In the genomic region with DNA sequence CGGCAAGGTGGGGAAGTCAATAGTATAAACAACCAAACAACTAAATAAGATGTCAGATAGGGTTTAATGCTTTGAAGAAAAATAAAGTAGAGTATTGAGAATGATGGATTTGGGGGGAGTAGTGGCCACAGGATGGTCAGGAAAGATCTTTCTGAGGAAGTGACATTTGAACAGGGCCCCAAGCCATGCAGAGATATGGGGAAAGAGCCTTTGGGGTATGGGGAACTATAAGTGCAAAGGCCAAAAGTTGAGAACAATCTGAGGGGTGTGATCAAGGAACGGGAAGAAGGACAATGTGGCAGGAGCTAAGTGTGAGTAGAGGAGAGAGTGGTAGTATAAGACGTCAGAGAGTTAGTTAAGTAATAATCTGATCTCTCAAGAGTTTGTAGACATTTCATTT, we compare ENCODE assay signal across 9 cellular contexts. TPM values are rescaled to one million over a fixed set of nuclear protein-coding genes. Genes with fewer than 3 reads are reported as not detected.
DNase-seq lines count a peak whose midpoint lies in the region; ATAC-seq and TF ChIP-seq lines count a peak whose summit lies in the region.
"Had no signal": no experiment of that assay in that cellular context is flagged by ENCODE, and none has a peak within 500 bp of the region (broad histone marks: within the 10 kb centered on the region; RNA-seq: fewer than 3 reads in every experiment).

No MANE protein-coding gene starts in this region.

- TF ChIP-seq CTCF in BJ (IDR thresholded peaks at IDR 0.05; ENCODE audit: insufficient read depth, low read depth, low read length), result no peak
- no peak for TF ChIP-seq CTCF in GM20000 (IDR thresholded peaks at IDR 0.05; ENCODE audit: extremely low read depth, missing control alignments)
- TF ChIP-seq CTCF in WERI-Rb-1 (IDR thresholded peaks at IDR 0.05; ENCODE audit: low read depth, low read length), result no peak

- H3K36me3 Mint-ChIP-seq in activated naive CD8-positive, alpha-beta T cell treated with anti-CD3 and anti-CD28 coated beads, Interleukin-2, amount 10 ng/mL, durations not matched to agents 7 days and 5 days, result peaks cover 11% of the 10 kb centered on the region

- H3K4me1 ChIP-seq in HUES6 (ENCODE audit: control insufficient read depth, insufficient read depth, low read length) (no peaks in the 10 kb centered on the region), mesodermal cell (ENCODE audit: control insufficient read depth, insufficient read depth, low read length, poor library complexity, severe bottlenecking) (no peaks in the 10 kb centered on the region)

- H3K9me3 ChIP-seq in HUES6 (ENCODE audit: control insufficient read depth, insufficient read depth, low read depth, low read length), result no peaks in the 10 kb centered on the region
- no peaks in the 10 kb centered on the region for H3K9me3 ChIP-seq in mesodermal cell (ENCODE audit: control insufficient read depth, low read length)
- H3K9me3 ChIP-seq in WERI-Rb-1 (ENCODE audit: severe bottlenecking), result no peaks in the 10 kb centered on the region

- WGBS in mesodermal cell (ENCODE audit: insufficient coverage in 2 of 2), 2 experiments, result 97 to 100% methylated on average over 2 of the region's 3 CpGs

- H3K27me3 ChIP-seq in BJ (ENCODE audit: control insufficient read depth, insufficient read depth, low read length) (no peaks in the 10 kb centered on the region), HUES6 (ENCODE audit: control insufficient read depth, insufficient read depth, low read length) (no peaks in the 10 kb centered on the region), WERI-Rb-1 (ENCODE audit: insufficient read depth, low read depth, severe bottlenecking) (no peaks in the 10 kb centered on the region)

- H3K9me3 Mint-ChIP-seq in activated naive CD8-positive, alpha-beta T cell treated with anti-CD3 and anti-CD28 coated beads, Interleukin-2, amount 10 ng/mL, durations not matched to agents 7 days and 5 days, result no peaks in the 10 kb centered on the region

- H3K9ac ChIP-seq in HUES6 (ENCODE audit: low read length), result no peak overlapping the region

- H3K4me1 Mint-ChIP-seq in activated naive CD8-positive, alpha-beta T cell treated with anti-CD3 and anti-CD28 coated beads, Interleukin-2, amount 10 ng/mL, durations not matched to agents 7 days and 5 days, result peaks cover 24% of the 10 kb centered on the region

- DNase-seq in BJ (ENCODE audit: low read depth) (no peak), GM20000 (ENCODE audit: low spot score) (no peak), NCI-H1092 treated with DMSO at 0.1 percent for 48 hours (lab: John Stamatoyannopoulos, UW) (no peak), WERI-Rb-1 (no peak)
- no peak for DNase-seq in activated naive CD8-positive, alpha-beta T cell treated with anti-CD3 and anti-CD28 coated beads, Interleukin-2, amount 10 ng/mL, durations not matched to agents 7 days and 5 days
- DNase-seq: activated effector memory CD4-positive, alpha-beta T cell treated with Interleukin-2 at 50 U/mL for 16 hours had no signal

- peak overlapping the region; percentile 96 for H3K4me3 Mint-ChIP-seq in activated naive CD8-positive, alpha-beta T cell treated with anti-CD3 and anti-CD28 coated beads, Interleukin-2, amount 10 ng/mL, durations not matched to agents 7 days and 5 days

- CTCF ChIA-PET in BJ (lab: Yijun Ruan, JAX), result no interaction called here

- peaks cover 3% of the 10 kb centered on the region for H3K27me3 Mint-ChIP-seq in activated naive CD8-positive, alpha-beta T cell treated with anti-CD3 and anti-CD28 coated beads, Interleukin-2, amount 10 ng/mL, durations not matched to agents 7 days and 5 days

- peaks cover 1% of the 10 kb centered on the region for H3K36me3 ChIP-seq in BJ (ENCODE audit: control insufficient read depth, insufficient read depth, low read length)
- H3K36me3 ChIP-seq in HUES6 (ENCODE audit: control insufficient read depth, insufficient read depth, low read length), result peaks cover 24% of the 10 kb centered on the region
- H3K36me3 ChIP-seq in mesodermal cell (ENCODE audit: control insufficient read depth, insufficient read depth, low read length), result peaks cover 45% of the 10 kb centered on the region
- peaks cover 29% of the 10 kb centered on the region for H3K36me3 ChIP-seq in WERI-Rb-1

- no peak overlapping the region for H3K27ac ChIP-seq in HUES6 (ENCODE audit: low read depth, low read length)
- H3K27ac ChIP-seq in mesodermal cell (ENCODE audit: low read depth, low read length, severe bottlenecking), result no peak overlapping the region
- H3K27ac ChIP-seq in WERI-Rb-1, result no peak overlapping the region

- H3K4me3 ChIP-seq in BJ (ENCODE audit: low read depth, low read length) (peak overlapping the region; percentile 63), HUES6 (ENCODE audit: low read depth, low read length) (peak overlapping the region; percentile 94), mesodermal cell (ENCODE audit: extremely low read depth, insufficient read depth, low read length, poor library complexity, severe bottlenecking) (peak overlapping the region; percentile 89), WERI-Rb-1 (ENCODE audit: low read depth, low read length) (no peak overlapping the region)

- H3K27ac Mint-ChIP-seq in activated naive CD8-positive, alpha-beta T cell treated with anti-CD3 and anti-CD28 coated beads, Interleukin-2, amount 10 ng/mL, durations not matched to agents 7 days and 5 days, result peak overlapping the region; percentile 96

- POLR2A ChIA-PET in BJ (lab: Charles Lee), result no interaction called here
- POLR2A ChIA-PET in activated naive CD8-positive, alpha-beta T cell treated with anti-CD3 and anti-CD28 coated beads, Interleukin-2, amount 10 ng/mL, durations not matched to agents 7 days and 5 days (lab: Charles Lee), result interaction anchor here (0.7 to 1.7 kb wide), 2 partner anchors 10 to 68 kb away, joined by 4 to 5 read pairs; a partner anchor contains a TSS

- ATAC-seq in activated naive CD8-positive, alpha-beta T cell treated with anti-CD3 and anti-CD28 coated beads, Interleukin-2, amount 10 ng/mL, durations not matched to agents 7 days and 5 days (ENCODE audit: low read depth), result no peak
- ATAC-seq in GM19397 (IDR thresholded peaks at IDR 0.05; ENCODE audit: unreplicated experiment), result no peak

RNA-seq across cellular contexts. Expression of a gene that starts 1.3 kb away (rescaled TPM):
- 45.8 and 52.1 TPM in 2 replicates for polyA plus RNA-seq in BJ (2011; rRNA removed)
- polyA minus RNA-seq in BJ (2011; rRNA and poly(A)+ RNA removed), result 12.8 and 16.4 TPM in 2 replicates
- total RNA-seq in activated naive CD8-positive, alpha-beta T cell treated with anti-CD3 and anti-CD28 coated beads, Interleukin-2, amount 10 ng/mL, durations not matched to agents 7 days and 5 days, result 10 to 100 TPM; 31.5 to 31.9 TPM
- polyA plus RNA-seq in mesodermal cell (2013, experiment 1 of 2), result 47.8 TPM
- polyA plus RNA-seq in mesodermal cell (2013, experiment 2 of 2), result 52.6 TPM

RNA-seq across cellular contexts. Expression of a gene that starts 15.7 kb away (rescaled TPM):
- 0.63 and 1.0 TPM in 2 replicates for polyA plus RNA-seq in BJ (2011; rRNA removed)
- 0.81 and 0.87 TPM in 2 replicates for polyA minus RNA-seq in BJ (2011; rRNA and poly(A)+ RNA removed)
- under 1 TPM in 1 of 2 experiments, not detected in 1; 0.28 TPM for total RNA-seq in activated naive CD8-positive, alpha-beta T cell treated with anti-CD3 and anti-CD28 coated beads, Interleukin-2, amount 10 ng/mL, durations not matched to agents 7 days and 5 days
- polyA plus RNA-seq in mesodermal cell (2013, experiment 1 of 2), result 1.8 TPM
- polyA plus RNA-seq in mesodermal cell (2013, experiment 2 of 2), result 0.81 TPM
